In the genomic region with DNA sequence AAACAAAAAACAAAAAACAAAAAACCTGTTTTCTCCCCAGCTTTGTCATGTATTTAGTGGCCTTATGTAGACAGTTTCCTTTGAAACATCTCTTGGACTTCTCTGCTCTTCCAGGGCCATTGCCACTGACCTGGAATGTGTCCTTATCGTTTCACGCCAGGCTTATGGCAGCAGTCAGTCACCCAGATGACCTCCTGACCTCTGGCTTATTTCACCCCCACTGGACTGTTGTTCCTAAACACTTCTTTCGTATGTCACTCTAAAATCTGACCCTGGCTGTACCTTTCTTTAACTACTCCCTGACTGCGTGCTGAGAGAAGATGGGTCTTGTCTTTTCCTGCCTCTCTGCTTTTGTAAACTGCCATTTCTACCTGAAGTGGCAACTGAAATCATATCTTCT, we compare ENCODE assay signal across 1 cellular context.
TF ChIP-seq lines count a peak whose summit lies in the region.

No MANE protein-coding gene starts in this region.

TF ChIP-seq in K562, 482 proteins besides CTCF, POLR2A, EP300 and RAD21 (continued from another document):
- TF ChIP-seq, protein P1, sequence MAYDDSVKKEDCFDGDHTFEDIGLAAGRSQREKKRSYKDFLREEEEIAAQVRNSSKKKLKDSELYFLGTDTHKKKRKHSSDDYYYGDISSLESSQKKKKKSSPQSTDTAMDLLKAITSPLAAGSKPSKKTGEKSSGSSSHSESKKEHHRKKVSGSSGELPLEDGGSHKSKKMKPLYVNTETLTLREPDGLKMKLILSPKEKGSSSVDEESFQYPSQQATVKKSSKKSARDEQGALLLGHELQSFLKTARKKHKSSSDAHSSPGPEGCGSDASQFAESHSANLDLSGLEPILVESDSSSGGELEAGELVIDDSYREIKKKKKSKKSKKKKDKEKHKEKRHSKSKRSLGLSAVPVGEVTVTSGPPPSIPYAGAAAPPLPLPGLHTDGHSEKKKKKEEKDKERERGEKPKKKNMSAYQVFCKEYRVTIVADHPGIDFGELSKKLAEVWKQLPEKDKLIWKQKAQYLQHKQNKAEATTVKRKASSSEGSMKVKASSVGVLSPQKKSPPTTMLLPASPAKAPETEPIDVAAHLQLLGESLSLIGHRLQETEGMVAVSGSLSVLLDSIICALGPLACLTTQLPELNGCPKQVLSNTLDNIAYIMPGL (CRISPR knock-in tag; IDR thresholded peaks at IDR 0.05) = no peak
- TF ChIP-seq BMI1 (IDR thresholded peaks at IDR 0.05; ENCODE audit: low read length) (no peak), ZNF175 (CRISPR knock-in tag; IDR thresholded peaks at IDR 0.05; ENCODE audit: low read depth) (no peak), ZNF384 (IDR thresholded peaks at IDR 0.05; ENCODE audit: low read depth, low read length) (no peak), FOS (IDR thresholded peaks at IDR 0.05; ENCODE audit: extremely low read depth, insufficient read length) (no peak), NCOA4 (IDR thresholded peaks at IDR 0.05; ENCODE audit: partially characterized antibody) (no peak), RFX5 (IDR thresholded peaks at IDR 0.05; ENCODE audit: low read depth, low read length) (no peak), ZBTB17 (CRISPR knock-in tag; IDR thresholded peaks at IDR 0.05) (no peak), NFRKB (IDR thresholded peaks at IDR 0.05; ENCODE audit: low read depth) (no peak), ZNF121 (CRISPR knock-in tag; conservative IDR thresholded peaks at IDR 0.05) (no peak), ETV5 (CRISPR knock-in tag; IDR thresholded peaks at IDR 0.05; ENCODE audit: low read depth) (no peak), ZKSCAN1 (IDR thresholded peaks at IDR 0.05; ENCODE audit: low read depth, low read length) (no peak), TBL1XR1 (IDR thresholded peaks at IDR 0.05; ENCODE audit: low read length in 2 of 2) (peak; percentile 42 to 74; a peak in 3 of 4 replicates), ZNF3 (CRISPR knock-in tag; IDR thresholded peaks at IDR 0.05) (no peak), BRF1 (IDR thresholded peaks at IDR 0.05; ENCODE audit: borderline replicate concordance, extremely low read depth, insufficient read length) (no peak), FOXA1 (IDR thresholded peaks at IDR 0.05; ENCODE audit: borderline replicate concordance) (no peak), DACH1 (IDR thresholded peaks at IDR 0.05; ENCODE audit: partially characterized antibody) (no peak), TAL1 (IDR thresholded peaks at IDR 0.05) (peak; percentile 87), TAF1 (IDR thresholded peaks at IDR 0.05; ENCODE audit: control insufficient read depth, extremely low read depth, insufficient read depth, low read length, severe bottlenecking) (no peak), ZC3H8 (IDR thresholded peaks at IDR 0.05) (no peak), FOXK1 (CRISPR knock-in tag; IDR thresholded peaks at IDR 0.05; ENCODE audit: borderline replicate concordance) (no peak), ZNF551 (CRISPR knock-in tag; IDR thresholded peaks at IDR 0.05) (no peak), ZKSCAN8 (CRISPR knock-in tag; IDR thresholded peaks at IDR 0.05) (no peak), MCM3 (IDR thresholded peaks at IDR 0.05) (no peak), PCBP1 (IDR thresholded peaks at IDR 0.05; ENCODE audit: low read depth, low read length, poor library complexity, severe bottlenecking) (no peak), ZNF780A (CRISPR knock-in tag; IDR thresholded peaks at IDR 0.05) (no peak), PHB2 (IDR thresholded peaks at IDR 0.05; ENCODE audit: low read depth) (no peak), ASH1L (IDR thresholded peaks at IDR 0.05; ENCODE audit: borderline replicate concordance, low read depth, partially characterized antibody) (no peak), MBD2 (IDR thresholded peaks at IDR 0.05; ENCODE audit: borderline replicate concordance, low read depth) (no peak), LCOR (CRISPR knock-in tag; IDR thresholded peaks at IDR 0.05) (0 out of 2 replicates have a peak, but pooled peaks have one; percentile 44), HDAC6 (IDR thresholded peaks at IDR 0.05; ENCODE audit: low read depth, low read length) (no peak), ZNF212 (CRISPR knock-in tag; IDR thresholded peaks at IDR 0.05) (no peak), ELF2 (CRISPR knock-in tag; IDR thresholded peaks at IDR 0.05) (no peak)
- TF ChIP-seq, protein P2, sequence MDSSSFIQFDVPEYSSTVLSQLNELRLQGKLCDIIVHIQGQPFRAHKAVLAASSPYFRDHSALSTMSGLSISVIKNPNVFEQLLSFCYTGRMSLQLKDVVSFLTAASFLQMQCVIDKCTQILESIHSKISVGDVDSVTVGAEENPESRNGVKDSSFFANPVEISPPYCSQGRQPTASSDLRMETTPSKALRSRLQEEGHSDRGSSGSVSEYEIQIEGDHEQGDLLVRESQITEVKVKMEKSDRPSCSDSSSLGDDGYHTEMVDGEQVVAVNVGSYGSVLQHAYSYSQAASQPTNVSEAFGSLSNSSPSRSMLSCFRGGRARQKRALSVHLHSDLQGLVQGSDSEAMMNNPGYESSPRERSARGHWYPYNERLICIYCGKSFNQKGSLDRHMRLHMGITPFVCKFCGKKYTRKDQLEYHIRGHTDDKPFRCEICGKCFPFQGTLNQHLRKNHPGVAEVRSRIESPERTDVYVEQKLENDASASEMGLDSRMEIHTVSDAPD (CRISPR knock-in tag; IDR thresholded peaks at IDR 0.05) = no peak
- TF ChIP-seq, protein P3, sequence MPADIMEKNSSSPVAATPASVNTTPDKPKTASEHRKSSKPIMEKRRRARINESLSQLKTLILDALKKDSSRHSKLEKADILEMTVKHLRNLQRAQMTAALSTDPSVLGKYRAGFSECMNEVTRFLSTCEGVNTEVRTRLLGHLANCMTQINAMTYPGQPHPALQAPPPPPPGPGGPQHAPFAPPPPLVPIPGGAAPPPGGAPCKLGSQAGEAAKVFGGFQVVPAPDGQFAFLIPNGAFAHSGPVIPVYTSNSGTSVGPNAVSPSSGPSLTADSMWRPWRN (IDR thresholded peaks at IDR 0.05; ENCODE audit: low read depth) = peak; percentile 69
- TF ChIP-seq, protein P4, sequence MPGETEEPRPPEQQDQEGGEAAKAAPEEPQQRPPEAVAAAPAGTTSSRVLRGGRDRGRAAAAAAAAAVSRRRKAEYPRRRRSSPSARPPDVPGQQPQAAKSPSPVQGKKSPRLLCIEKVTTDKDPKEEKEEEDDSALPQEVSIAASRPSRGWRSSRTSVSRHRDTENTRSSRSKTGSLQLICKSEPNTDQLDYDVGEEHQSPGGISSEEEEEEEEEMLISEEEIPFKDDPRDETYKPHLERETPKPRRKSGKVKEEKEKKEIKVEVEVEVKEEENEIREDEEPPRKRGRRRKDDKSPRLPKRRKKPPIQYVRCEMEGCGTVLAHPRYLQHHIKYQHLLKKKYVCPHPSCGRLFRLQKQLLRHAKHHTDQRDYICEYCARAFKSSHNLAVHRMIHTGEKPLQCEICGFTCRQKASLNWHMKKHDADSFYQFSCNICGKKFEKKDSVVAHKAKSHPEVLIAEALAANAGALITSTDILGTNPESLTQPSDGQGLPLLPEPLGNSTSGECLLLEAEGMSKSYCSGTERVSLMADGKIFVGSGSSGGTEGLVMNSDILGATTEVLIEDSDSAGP (CRISPR knock-in tag; IDR thresholded peaks at IDR 0.05) = no peak
- TF ChIP-seq, protein P5, sequence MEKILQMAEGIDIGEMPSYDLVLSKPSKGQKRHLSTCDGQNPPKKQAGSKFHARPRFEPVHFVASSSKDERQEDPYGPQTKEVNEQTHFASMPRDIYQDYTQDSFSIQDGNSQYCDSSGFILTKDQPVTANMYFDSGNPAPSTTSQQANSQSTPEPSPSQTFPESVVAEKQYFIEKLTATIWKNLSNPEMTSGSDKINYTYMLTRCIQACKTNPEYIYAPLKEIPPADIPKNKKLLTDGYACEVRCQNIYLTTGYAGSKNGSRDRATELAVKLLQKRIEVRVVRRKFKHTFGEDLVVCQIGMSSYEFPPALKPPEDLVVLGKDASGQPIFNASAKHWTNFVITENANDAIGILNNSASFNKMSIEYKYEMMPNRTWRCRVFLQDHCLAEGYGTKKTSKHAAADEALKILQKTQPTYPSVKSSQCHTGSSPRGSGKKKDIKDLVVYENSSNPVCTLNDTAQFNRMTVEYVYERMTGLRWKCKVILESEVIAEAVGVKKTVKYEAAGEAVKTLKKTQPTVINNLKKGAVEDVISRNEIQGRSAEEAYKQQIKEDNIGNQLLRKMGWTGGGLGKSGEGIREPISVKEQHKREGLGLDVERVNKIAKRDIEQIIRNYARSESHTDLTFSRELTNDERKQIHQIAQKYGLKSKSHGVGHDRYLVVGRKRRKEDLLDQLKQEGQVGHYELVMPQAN (IDR thresholded peaks at IDR 0.05; ENCODE audit: borderline replicate concordance) = no peak
- TF ChIP-seq, protein P6, sequence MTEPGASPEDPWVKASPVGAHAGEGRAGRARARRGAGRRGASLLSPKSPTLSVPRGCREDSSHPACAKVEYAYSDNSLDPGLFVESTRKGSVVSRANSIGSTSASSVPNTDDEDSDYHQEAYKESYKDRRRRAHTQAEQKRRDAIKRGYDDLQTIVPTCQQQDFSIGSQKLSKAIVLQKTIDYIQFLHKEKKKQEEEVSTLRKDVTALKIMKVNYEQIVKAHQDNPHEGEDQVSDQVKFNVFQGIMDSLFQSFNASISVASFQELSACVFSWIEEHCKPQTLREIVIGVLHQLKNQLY (CRISPR knock-in tag; conservative IDR thresholded peaks at IDR 0.05) = no peak
- TF ChIP-seq, protein P7, sequence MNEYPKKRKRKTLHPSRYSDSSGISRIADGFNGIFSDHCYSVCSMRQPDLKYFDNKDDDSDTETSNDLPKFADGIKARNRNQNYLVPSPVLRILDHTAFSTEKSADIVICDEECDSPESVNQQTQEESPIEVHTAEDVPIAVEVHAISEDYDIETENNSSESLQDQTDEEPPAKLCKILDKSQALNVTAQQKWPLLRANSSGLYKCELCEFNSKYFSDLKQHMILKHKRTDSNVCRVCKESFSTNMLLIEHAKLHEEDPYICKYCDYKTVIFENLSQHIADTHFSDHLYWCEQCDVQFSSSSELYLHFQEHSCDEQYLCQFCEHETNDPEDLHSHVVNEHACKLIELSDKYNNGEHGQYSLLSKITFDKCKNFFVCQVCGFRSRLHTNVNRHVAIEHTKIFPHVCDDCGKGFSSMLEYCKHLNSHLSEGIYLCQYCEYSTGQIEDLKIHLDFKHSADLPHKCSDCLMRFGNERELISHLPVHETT (CRISPR knock-in tag; conservative IDR thresholded peaks at IDR 0.05 in 1 of 2, IDR thresholded peaks at IDR 0.05 in 1 of 2) = 0 out of 4 replicates have a peak, but pooled peaks of 1 of the 2 experiments have one; percentile 35
- TF ChIP-seq, protein P8, sequence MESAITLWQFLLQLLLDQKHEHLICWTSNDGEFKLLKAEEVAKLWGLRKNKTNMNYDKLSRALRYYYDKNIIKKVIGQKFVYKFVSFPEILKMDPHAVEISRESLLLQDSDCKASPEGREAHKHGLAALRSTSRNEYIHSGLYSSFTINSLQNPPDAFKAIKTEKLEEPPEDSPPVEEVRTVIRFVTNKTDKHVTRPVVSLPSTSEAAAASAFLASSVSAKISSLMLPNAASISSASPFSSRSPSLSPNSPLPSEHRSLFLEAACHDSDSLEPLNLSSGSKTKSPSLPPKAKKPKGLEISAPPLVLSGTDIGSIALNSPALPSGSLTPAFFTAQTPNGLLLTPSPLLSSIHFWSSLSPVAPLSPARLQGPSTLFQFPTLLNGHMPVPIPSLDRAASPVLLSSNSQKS (CRISPR knock-in tag; IDR thresholded peaks at IDR 0.05) = no peak
- TF ChIP-seq, protein P9, sequence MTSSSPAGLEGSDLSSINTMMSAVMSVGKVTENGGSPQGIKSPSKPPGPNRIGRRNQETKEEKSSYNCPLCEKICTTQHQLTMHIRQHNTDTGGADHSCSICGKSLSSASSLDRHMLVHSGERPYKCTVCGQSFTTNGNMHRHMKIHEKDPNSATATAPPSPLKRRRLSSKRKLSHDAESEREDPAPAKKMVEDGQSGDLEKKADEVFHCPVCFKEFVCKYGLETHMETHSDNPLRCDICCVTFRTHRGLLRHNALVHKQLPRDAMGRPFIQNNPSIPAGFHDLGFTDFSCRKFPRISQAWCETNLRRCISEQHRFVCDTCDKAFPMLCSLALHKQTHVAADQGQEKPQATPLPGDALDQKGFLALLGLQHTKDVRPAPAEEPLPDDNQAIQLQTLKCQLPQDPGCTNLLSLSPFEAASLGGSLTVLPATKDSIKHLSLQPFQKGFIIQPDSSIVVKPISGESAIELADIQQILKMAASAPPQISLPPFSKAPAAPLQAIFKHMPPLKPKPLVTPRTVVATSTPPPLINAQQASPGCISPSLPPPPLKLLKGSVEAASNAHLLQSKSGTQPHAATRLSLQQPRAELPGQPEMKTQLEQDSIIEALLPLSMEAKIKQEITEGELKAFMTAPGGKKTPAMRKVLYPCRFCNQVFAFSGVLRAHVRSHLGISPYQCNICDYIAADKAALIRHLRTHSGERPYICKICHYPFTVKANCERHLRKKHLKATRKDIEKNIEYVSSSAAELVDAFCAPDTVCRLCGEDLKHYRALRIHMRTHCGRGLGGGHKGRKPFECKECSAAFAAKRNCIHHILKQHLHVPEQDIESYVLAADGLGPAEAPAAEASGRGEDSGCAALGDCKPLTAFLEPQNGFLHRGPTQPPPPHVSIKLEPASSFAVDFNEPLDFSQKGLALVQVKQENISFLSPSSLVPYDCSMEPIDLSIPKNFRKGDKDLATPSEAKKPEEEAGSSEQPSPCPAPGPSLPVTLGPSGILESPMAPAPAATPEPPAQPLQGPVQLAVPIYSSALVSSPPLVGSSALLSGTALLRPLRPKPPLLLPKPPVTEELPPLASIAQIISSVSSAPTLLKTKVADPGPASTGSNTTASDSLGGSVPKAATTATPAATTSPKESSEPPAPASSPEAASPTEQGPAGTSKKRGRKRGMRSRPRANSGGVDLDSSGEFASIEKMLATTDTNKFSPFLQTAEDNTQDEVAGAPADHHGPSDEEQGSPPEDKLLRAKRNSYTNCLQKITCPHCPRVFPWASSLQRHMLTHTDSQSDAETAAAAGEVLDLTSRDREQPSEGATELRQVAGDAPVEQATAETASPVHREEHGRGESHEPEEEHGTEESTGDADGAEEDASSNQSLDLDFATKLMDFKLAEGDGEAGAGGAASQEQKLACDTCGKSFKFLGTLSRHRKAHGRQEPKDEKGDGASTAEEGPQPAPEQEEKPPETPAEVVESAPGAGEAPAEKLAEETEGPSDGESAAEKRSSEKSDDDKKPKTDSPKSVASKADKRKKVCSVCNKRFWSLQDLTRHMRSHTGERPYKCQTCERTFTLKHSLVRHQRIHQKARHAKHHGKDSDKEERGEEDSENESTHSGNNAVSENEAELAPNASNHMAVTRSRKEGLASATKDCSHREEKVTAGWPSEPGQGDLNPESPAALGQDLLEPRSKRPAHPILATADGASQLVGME (CRISPR knock-in tag; IDR thresholded peaks at IDR 0.05) = no peak
